ENCODE assay signal across 9 cellular contexts in genomic region chr5:10702040-10702629, GRCh38. TPM values are rescaled to one million over a fixed set of nuclear protein-coding genes. Genes with fewer than 3 reads are reported as not detected.
A peak's percentile ranks its signal among the peaks of the same experiment; 100 is the strongest.
DNase-seq lines count a peak whose midpoint lies in the region; ATAC-seq and TF ChIP-seq lines count a peak whose summit lies in the region.
"Had no signal": no experiment of that assay in that cellular context is flagged by ENCODE, and none has a peak within 500 bp of the region (broad histone marks: within the 10 kb centered on the region; RNA-seq: fewer than 3 reads in every experiment).

No MANE protein-coding gene starts in this region.

- H3K27me3 ChIP-seq in Karpas-422 (ENCODE audit: low read length) = no peaks in the 10 kb centered on the region
- H3K27me3 ChIP-seq in mammary epithelial cell (ENCODE audit: insufficient read depth, low read length) = no peaks in the 10 kb centered on the region
- no peaks in the 10 kb centered on the region for H3K27me3 ChIP-seq in left lung
- no peaks in the 10 kb centered on the region for H3K27me3 ChIP-seq in Caco-2 (replicated peaks; ENCODE audit: control insufficient read depth, insufficient read depth, low read length)

- H3K4me1 ChIP-seq in Karpas-422 (ENCODE audit: low read length) (peaks cover 99% of the 10 kb centered on the region), mammary epithelial cell (ENCODE audit: insufficient read depth, low read length) (peaks cover 49% of the 10 kb centered on the region), left lung (peaks cover 6 to 44% of the 10 kb centered on the region in 2 donors), Caco-2 (peaks cover 24% of the 10 kb centered on the region)

- DNase-seq in AG04449 (ENCODE audit: low read depth, low spot score) = peak; percentile 71
- no peak for DNase-seq in Karpas-422
- peak; percentile 57 for DNase-seq in mammary epithelial cell
- DNase-seq in left lung = no peak
- no peak for DNase-seq in NCI-H1694 (lab: John Stamatoyannopoulos, UW)
- DNase-seq in globus pallidus (ENCODE audit: low spot score) = no peak
- DNase-seq in Caco-2 = no peak

- H3K4me3 Mint-ChIP-seq in Caco-2 (ENCODE audit: unreplicated experiment) = no peak overlapping the region
- H3K4me3 Mint-ChIP-seq: activated CD4-positive, alpha-beta T cell treated with anti-CD3 and anti-CD28 coated beads for 36 hours had no signal

- intact Hi-C loops in mammary epithelial cell (cut with micrococcal nuclease) = no loop called here
- intact Hi-C loops in left lung (cut with DNase I) = no loop called here
- intact Hi-C loops in Caco-2 (cut with micrococcal nuclease; ENCODE audit: unreplicated experiment) = loop anchor here (5.0 to 10.0 kb wide), 2 partner anchors 60 to 153 kb away; partner anchors contain the start of gene DAP

- CTCF ChIA-PET in AG04449 (lab: Yijun Ruan, JAX) = interaction anchor here (0.8 to 6.5 kb wide), 18 partner anchors 11 to 481 kb away, joined by 3 to 50 read pairs (median 5); no protein-coding TSS in a partner anchor
- CTCF ChIA-PET in mammary epithelial cell (lab: Charles Lee; ENCODE audit: low non-redundant PET) = interaction anchor here (0.6 to 0.7 kb wide), 3 partner anchors 30 to 798 kb away, joined by 3 read pairs; no protein-coding TSS in a partner anchor
- CTCF ChIA-PET in Caco-2 (lab: Charles Lee) = interaction anchor here (0.7 to 1.2 kb wide), 2 partner anchors 9 to 100 kb away, joined by 3 read pairs; no protein-coding TSS in a partner anchor

- no peaks in the 10 kb centered on the region for H3K9me2 ChIP-seq in Karpas-422 (replicated peaks; ENCODE audit: insufficient read depth, low read length)

- peaks cover 6% of the 10 kb centered on the region for H3K36me3 Mint-ChIP-seq in Caco-2 (ENCODE audit: insufficient read depth, unreplicated experiment)

- no peak overlapping the region for H3K4me3 ChIP-seq in AG04449 (ENCODE audit: low read depth, low read length)
- peak overlapping the region; percentile 37; the same call in 1 of the 2 replicates for H3K4me3 ChIP-seq in Karpas-422 (ENCODE audit: low read length)
- H3K4me3 ChIP-seq in mammary epithelial cell (replicated peaks in 1 of 3; ENCODE audit: insufficient read depth in 1 of 3, low read depth in 2 of 3, low read length in 3 of 3) = no peak overlapping the region
- H3K4me3 ChIP-seq in left lung = no peak overlapping the region
- H3K4me3 ChIP-seq in Caco-2 (ENCODE audit: low read depth, low read length) = no peak overlapping the region

- no peak overlapping the region for H2AFZ ChIP-seq in Karpas-422 (ENCODE audit: low read length)
- no peak overlapping the region for H2AFZ ChIP-seq in mammary epithelial cell (ENCODE audit: low read depth, low read length)

- H3K27ac Mint-ChIP-seq in Caco-2 (ENCODE audit: unreplicated experiment) = no peak overlapping the region

- H3K36me3 ChIP-seq in Karpas-422 (ENCODE audit: insufficient read depth, low read length) = no peaks in the 10 kb centered on the region
- no peaks in the 10 kb centered on the region for H3K36me3 ChIP-seq in mammary epithelial cell (ENCODE audit: insufficient read depth, low read length)
- no peaks in the 10 kb centered on the region for H3K36me3 ChIP-seq in left lung
- H3K36me3 ChIP-seq in Caco-2 (ENCODE audit: control insufficient read depth, insufficient read depth, low read length) = no peaks in the 10 kb centered on the region

- H3K27ac ChIP-seq in Karpas-422 (ENCODE audit: low read length) (peak overlapping the region; percentile 100), mammary epithelial cell (ENCODE audit: insufficient read depth, low read depth, low read length) (peak overlapping the region; percentile 22), left lung (peak overlapping the region in 1 of 2 donors; percentile 13)

- no peaks in the 10 kb centered on the region for H4K20me1 ChIP-seq in Karpas-422 (ENCODE audit: insufficient read depth, low read depth, low read length)
- no peaks in the 10 kb centered on the region for H4K20me1 ChIP-seq in mammary epithelial cell (ENCODE audit: insufficient read depth, low read length)

- BruUV-seq in mammary epithelial cell (replicated peaks; lab: Mats Ljungman, UMichigan) = no TSS peak
- no TSS peak for BruUV-seq in Caco-2 (replicated peaks; lab: Mats Ljungman, UMichigan)

- POLR2A ChIA-PET in AG04449 (lab: Yijun Ruan, JAX) = interaction anchor here (1.4 kb wide), 2 partner anchors 10 to 23 kb away, joined by 5 to 6 read pairs; no protein-coding TSS in a partner anchor
- POLR2A ChIA-PET in Caco-2 (lab: Charles Lee) = no interaction called here

- WGBS in mammary epithelial cell (ENCODE audit: low coverage, missing lambda C conversion rate) = 84% methylated on average over 8 of the region's 9 CpGs

- dilution Hi-C loops in mammary epithelial cell (cut with HindIII; ENCODE audit: low sequenced_read_pairs) = no loop called here

- TF ChIP-seq CTCF in AG04449 (IDR thresholded peaks at IDR 0.05; ENCODE audit: insufficient read depth, low read length, missing control alignments) (no peak), mammary epithelial cell (conservative IDR thresholded peaks at IDR 0.05 in 1 of 2, IDR thresholded peaks at IDR 0.05 in 1 of 2; ENCODE audit: extremely low read depth in 1 of 2, insufficient read depth in 1 of 2, low read depth in 1 of 2, low read length in 2 of 2) (no peak), left lung (IDR thresholded peaks at IDR 0.05) (no peak), Caco-2 (IDR thresholded peaks at IDR 0.05; ENCODE audit: insufficient read depth in 1 of 2, low read depth in 1 of 2, low read length in 1 of 2, severe bottlenecking in 1 of 2, unreplicated experiment in 1 of 2) (no peak)

- peaks cover 74% of the 10 kb centered on the region for H3K79me2 ChIP-seq in Karpas-422 (ENCODE audit: low read length)
- peaks cover 6% of the 10 kb centered on the region for H3K79me2 ChIP-seq in mammary epithelial cell (ENCODE audit: insufficient read depth, low read length)

- H3K9me3 ChIP-seq in Karpas-422 (ENCODE audit: low read length) (no peaks in the 10 kb centered on the region), mammary epithelial cell (replicated peaks; ENCODE audit: insufficient read depth, low read length) (no peaks in the 10 kb centered on the region), left lung (no peaks in the 10 kb centered on the region), Caco-2 (no peaks in the 10 kb centered on the region)

- in situ Hi-C loops in mammary epithelial cell (cut with MboI; ENCODE audit: low sequenced_read_pairs in 2 of 2) = no loop called here

- peak; percentile 58 for ATAC-seq in left lung
- no peak for ATAC-seq in HG03378 (IDR thresholded peaks at IDR 0.05; ENCODE audit: unreplicated experiment)
- ATAC-seq: activated CD4-positive, alpha-beta T cell treated with anti-CD3 and anti-CD28 coated beads for 36 hours had no signal

- H3K9ac ChIP-seq in Karpas-422 (ENCODE audit: low read length) = peak overlapping the region; percentile 65
- no peak overlapping the region for H3K9ac ChIP-seq in mammary epithelial cell (ENCODE audit: insufficient read depth, low read length)

- H3K27me3 Mint-ChIP-seq in Caco-2 (ENCODE audit: insufficient read depth, unreplicated experiment) = no peaks in the 10 kb centered on the region
- H3K27me3 Mint-ChIP-seq: activated CD4-positive, alpha-beta T cell treated with anti-CD3 and anti-CD28 coated beads for 36 hours had no signal

- peak overlapping the region; percentile 87 for H3K4me2 ChIP-seq in Karpas-422 (ENCODE audit: low read depth, low read length, poor library complexity, severe bottlenecking)
- peak overlapping the region; percentile 4 for H3K4me2 ChIP-seq in mammary epithelial cell (ENCODE audit: insufficient read depth, low read depth, low read length)

- H3K4me1 Mint-ChIP-seq in Caco-2 (ENCODE audit: low read depth, unreplicated experiment) = peaks cover 24% of the 10 kb centered on the region

- H3K9me3 Mint-ChIP-seq in Caco-2 (ENCODE audit: unreplicated experiment) = no peaks in the 10 kb centered on the region

RNA-seq across cellular contexts. Expression of gene DAP, which starts 58.9 kb away (rescaled TPM):
- 33.8 and 42.6 TPM in 2 replicates for total RNA-seq in Karpas-422 (2014; rRNA removed; shearing (Covaris generic); ENCODE audit: low replicate concordance)
- total RNA-seq in mammary epithelial cell (100 to 1,000 TPM in 1 of 2 donors, 10 to 100 TPM in 1; 15.3 to 102 TPM), left lung (100 to 1,000 TPM; 111 to 124 TPM), Caco-2 (2022) (74.7 and 77.6 TPM in 2 replicates)
- 54.4 TPM for polyA plus RNA-seq in mammary epithelial cell
- 103 TPM for polyA minus RNA-seq in mammary epithelial cell

Comparison
In these comparisons a context has a peak if more than half of its experiments do, and no peak if none do; other contexts are left out.
1. DNase-seq: peak in AG04449 (single experiment) and mammary epithelial cell (single experiment); none in Karpas-422 (single experiment), left lung (0 of 2), NCI-H1694 (single experiment), globus pallidus (single experiment) and Caco-2 (0 of 2).